In the genomic region with DNA sequence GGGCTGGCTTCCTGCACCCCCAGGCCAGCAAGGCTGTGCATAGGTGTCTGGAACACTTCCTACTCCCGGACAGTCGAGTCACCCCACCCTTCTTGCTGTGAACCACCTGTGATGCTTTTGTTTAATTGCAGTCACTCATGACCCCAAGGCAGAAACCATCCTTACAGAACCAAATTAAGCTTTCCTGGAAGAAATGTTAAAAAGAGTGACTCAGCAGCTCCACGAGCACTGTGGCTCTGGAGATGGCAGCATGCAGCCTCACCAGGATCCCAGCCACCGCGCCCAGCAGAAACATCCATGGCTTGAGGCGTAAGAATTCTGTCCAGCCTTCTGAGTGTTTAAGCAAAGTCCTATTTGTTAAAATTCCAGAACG, we compare ENCODE assay signal across 11 cellular contexts. TPM values are rescaled to one million over a fixed set of nuclear protein-coding genes. Genes with fewer than 3 reads are reported as not detected.
DNase-seq lines count a peak whose midpoint lies in the region; ATAC-seq and TF ChIP-seq lines count a peak whose summit lies in the region.
"Had no signal": no experiment of that assay in that cellular context is flagged by ENCODE, and none has a peak within 500 bp of the region (broad histone marks: within the 10 kb centered on the region; RNA-seq: fewer than 3 reads in every experiment).

No MANE protein-coding gene starts in this region.

- H3K4me3 ChIP-seq in kidney epithelial cell (ENCODE audit: low read depth, low read length) (no peak overlapping the region), spleen (no peak overlapping the region)

- peaks cover 53% of the 10 kb centered on the region for H3K36me3 Mint-ChIP-seq in activated CD4-positive, alpha-beta memory T cell treated with anti-CD3 and anti-CD28 coated beads for 36 hours

- peak overlapping the region; percentile 58 for H3K27ac Mint-ChIP-seq in activated CD4-positive, alpha-beta memory T cell treated with anti-CD3 and anti-CD28 coated beads for 36 hours

- no peak overlapping the region for H3K4me3 Mint-ChIP-seq in activated CD4-positive, alpha-beta memory T cell treated with anti-CD3 and anti-CD28 coated beads for 36 hours

- 80 to 84% (median 82%) methylated on average over 7 of the region's 7 CpGs for WGBS in spleen, 5 donors

- peak; percentile 52 for DNase-seq in AG08395 (ENCODE audit: low spot score)
- DNase-seq in GM03348 (ENCODE audit: low spot score): peak; percentile 42
- DNase-seq in activated CD4-positive, alpha-beta memory T cell treated with anti-CD3 and anti-CD28 coated beads for 36 hours: no peak
- DNase-seq in kidney epithelial cell (ENCODE audit: low read depth): peak; percentile 31
- no peak for DNase-seq in spleen
- DNase-seq: activated T-cell treated with anti-CD3 and anti-CD28 coated beads for 4 hours, NCI-H774 had no signal

- POLR2A ChIA-PET in activated CD4-positive, alpha-beta memory T cell treated with anti-CD3 and anti-CD28 coated beads for 36 hours (lab: Charles Lee): no interaction called here

- H3K27me3 ChIP-seq in kidney epithelial cell (ENCODE audit: control insufficient read depth, insufficient read depth, low read length) (no peaks in the 10 kb centered on the region), spleen (replicated peaks in 1 of 7) (no peaks in the 10 kb centered on the region)

- CTCF ChIA-PET in activated CD4-positive, alpha-beta memory T cell treated with anti-CD3 and anti-CD28 coated beads for 36 hours (lab: Charles Lee): interaction anchor here (2.4 to 7.7 kb wide), 2 partner anchors 33 to 187 kb away, joined by 14 to 106 read pairs; a partner anchor contains a TSS

- peaks cover 6% of the 10 kb centered on the region for H3K36me3 ChIP-seq in kidney epithelial cell (ENCODE audit: control insufficient read depth, insufficient read depth, low read length)
- H3K36me3 ChIP-seq in spleen: peaks cover 0 to 77% (median 38%) of the 10 kb centered on the region in 6 donors

- H3K9me3 Mint-ChIP-seq in activated CD4-positive, alpha-beta memory T cell treated with anti-CD3 and anti-CD28 coated beads for 36 hours: peaks cover 3% of the 10 kb centered on the region

- peaks cover 33 to 75% (median 64%) of the 10 kb centered on the region in 6 donors for H3K4me1 ChIP-seq in spleen

- no peak for TF ChIP-seq POLR2A in spleen (IDR thresholded peaks at IDR 0.05)

- no peaks in the 10 kb centered on the region for H3K27me3 Mint-ChIP-seq in activated CD4-positive, alpha-beta memory T cell treated with anti-CD3 and anti-CD28 coated beads for 36 hours

- H3K27ac ChIP-seq in spleen: peak overlapping the region in 3 of 8 donors; percentile 60 to 78 (median 64)

- intact Hi-C loops in activated CD4-positive, alpha-beta memory T cell treated with anti-CD3 and anti-CD28 coated beads for 36 hours (cut with micrococcal nuclease): loop anchor here (10.0 kb wide), 3 partner anchors 121 to 279 kb away; a partner anchor contains a TSS
- intact Hi-C loops in spleen (cut with DNase I; ENCODE audit: low total_unique reads): loop anchor here (5.0 kb wide), 1 partner anchor 183 kb away; a partner anchor contains a TSS

- no peaks in the 10 kb centered on the region for H3K9me3 ChIP-seq in spleen

- TF ChIP-seq CTCF in kidney epithelial cell (IDR thresholded peaks at IDR 0.05; ENCODE audit: insufficient read depth, low read length, poor library complexity, severe bottlenecking) (no peak), spleen (IDR thresholded peaks at IDR 0.05 in 8 of 11, conservative IDR thresholded peaks at IDR 0.05 in 3 of 11) (no peak)

- ATAC-seq in GM19035 (IDR thresholded peaks at IDR 0.05; ENCODE audit: unreplicated experiment): no peak
- no peak for ATAC-seq in GM21381 (IDR thresholded peaks at IDR 0.05; ENCODE audit: unreplicated experiment)
- no peak for ATAC-seq in GM19455 (IDR thresholded peaks at IDR 0.05; ENCODE audit: unreplicated experiment)
- ATAC-seq: left lobe of liver had no signal

- H3K4me1 Mint-ChIP-seq in activated CD4-positive, alpha-beta memory T cell treated with anti-CD3 and anti-CD28 coated beads for 36 hours (ENCODE audit: low read depth): peaks cover 85% of the 10 kb centered on the region

RNA-seq across cellular contexts. Expression of a gene that starts 28.8 kb away (rescaled TPM):
- total RNA-seq in activated CD4-positive, alpha-beta memory T cell treated with anti-CD3 and anti-CD28 coated beads for 36 hours: 10 to 100 TPM; 30.9 to 32.5 TPM
- 40.2 and 47.0 TPM in 2 replicates for total RNA-seq in kidney epithelial cell
- total RNA-seq in spleen: 10 to 100 TPM; 20.6 to 42.7 (median 27.8) TPM
- polyA plus RNA-seq in spleen: 10 to 100 TPM in 2 of 3 donors, 1 to 10 TPM in 1; 10.0 to 14.4 (median 11.2) TPM

RNA-seq across cellular contexts. Expression of a gene that starts 28.9 kb away (rescaled TPM):
- 10 to 100 TPM; 15.2 to 16.1 TPM for total RNA-seq in activated CD4-positive, alpha-beta memory T cell treated with anti-CD3 and anti-CD28 coated beads for 36 hours
- total RNA-seq in kidney epithelial cell (25.2 and 27.7 TPM in 2 replicates), spleen (10 to 100 TPM; 14.3 to 35.4 (median 21.1) TPM)
- polyA plus RNA-seq in spleen: 10 to 100 TPM; 11.2 to 17.2 (median 14.5) TPM

RNA-seq across cellular contexts. Expression of a gene that starts 51.5 kb away (rescaled TPM):
- total RNA-seq in activated CD4-positive, alpha-beta memory T cell treated with anti-CD3 and anti-CD28 coated beads for 36 hours: not detected
- total RNA-seq in kidney epithelial cell: not detected in 2 replicates
- not detected for total RNA-seq in spleen
- not detected for polyA plus RNA-seq in spleen
- total RNA-seq: left lobe of liver had no signal

Comparison
In these comparisons a context has a peak if more than half of its experiments do, and no peak if none do; other contexts are left out.
1. DNase-seq: peak in AG08395 (single experiment), GM03348 (single experiment) and kidney epithelial cell (single experiment); none in activated CD4-positive, alpha-beta memory T cell treated with anti-CD3 and anti-CD28 coated beads for 36 hours (single experiment) and spleen (single experiment).